In genomic region chr12:12376636-12377448, GRCh38 we compare ENCODE assay signal across 8 cellular contexts. TPM values are rescaled to one million over a fixed set of nuclear protein-coding genes. Genes with fewer than 3 reads are reported as not detected.
DNase-seq lines count a peak whose midpoint lies in the region; ATAC-seq and TF ChIP-seq lines count a peak whose summit lies in the region.

No MANE protein-coding gene starts in this region.

- no peaks in the 10 kb centered on the region for H3K27me3 Mint-ChIP-seq in activated CD8-positive, alpha-beta memory T cell treated with anti-CD3 and anti-CD28 coated beads, Interleukin-2, amount 10 ng/mL, durations not matched to agents 7 days and 5 days

- H3K4me1 ChIP-seq in foreskin keratinocyte (no peaks in the 10 kb centered on the region), ovary (ENCODE audit: insufficient read depth) (peaks cover 6% of the 10 kb centered on the region)

- ATAC-seq in activated CD8-positive, alpha-beta memory T cell treated with anti-CD3 and anti-CD28 coated beads, Interleukin-2, amount 10 ng/mL, durations not matched to agents 7 days and 5 days: peak; percentile 56
- ATAC-seq in HG03175 (IDR thresholded peaks at IDR 0.05; ENCODE audit: unreplicated experiment) (peak; percentile 66), foreskin keratinocyte (peak; percentile 59)

- 75 to 80% (median 80%) methylated on average over 12 of the region's 12 CpGs for WGBS in ovary, 3 donors

- peak; percentile 41; the same call in 1 of the 2 replicates for TF ChIP-seq CTCF in WERI-Rb-1 (IDR thresholded peaks at IDR 0.05; ENCODE audit: low read depth, low read length)
- TF ChIP-seq CTCF in foreskin keratinocyte (conservative IDR thresholded peaks at IDR 0.05): peak; percentile 96
- peak; percentile 72 to 87 (median 75) for TF ChIP-seq CTCF in ovary (IDR thresholded peaks at IDR 0.05)

- DNase-seq in activated CD8-positive, alpha-beta memory T cell treated with anti-CD3 and anti-CD28 coated beads, Interleukin-2, amount 10 ng/mL, durations not matched to agents 7 days and 5 days: peak; percentile 51
- DNase-seq in activated CD8-positive, alpha-beta memory T cell treated with anti-CD3 and anti-CD28 coated beads, Interleukin-2, amount 50 U/mL, for 48 hours: no peak
- peak; percentile 79 for DNase-seq in NCI-H2227 (lab: John Stamatoyannopoulos, UW; ENCODE audit: unreplicated experiment)
- DNase-seq in WERI-Rb-1: no peak
- DNase-seq in foreskin keratinocyte: peak in 1 of 2 donors; percentile 65
- peak in 1 of 5 donors; percentile 39 for DNase-seq in ovary
- no peak for DNase-seq in GM19240 (ENCODE audit: insufficient read length, low spot score)

- H3K36me3 Mint-ChIP-seq in activated CD8-positive, alpha-beta memory T cell treated with anti-CD3 and anti-CD28 coated beads, Interleukin-2, amount 10 ng/mL, durations not matched to agents 7 days and 5 days: peaks cover 43% of the 10 kb centered on the region

- no peaks in the 10 kb centered on the region for H3K9me3 ChIP-seq in WERI-Rb-1 (ENCODE audit: severe bottlenecking)
- H3K9me3 ChIP-seq in ovary: no peaks in the 10 kb centered on the region

- H3K27ac ChIP-seq in WERI-Rb-1 (no peak overlapping the region), foreskin keratinocyte (no peak overlapping the region), ovary (no peak overlapping the region)

- no peak overlapping the region for H3K4me3 Mint-ChIP-seq in activated CD8-positive, alpha-beta memory T cell treated with anti-CD3 and anti-CD28 coated beads, Interleukin-2, amount 10 ng/mL, durations not matched to agents 7 days and 5 days

- H3K4me3 ChIP-seq in WERI-Rb-1 (ENCODE audit: low read depth, low read length) (no peak overlapping the region), ovary (no peak overlapping the region)

- TF ChIP-seq POLR2A in ovary (IDR thresholded peaks at IDR 0.05): no peak

- no peak for TF ChIP-seq EP300 in ovary (IDR thresholded peaks at IDR 0.05)

- H3K27ac Mint-ChIP-seq in activated CD8-positive, alpha-beta memory T cell treated with anti-CD3 and anti-CD28 coated beads, Interleukin-2, amount 10 ng/mL, durations not matched to agents 7 days and 5 days: peak overlapping the region; percentile 21

- peaks cover 50% of the 10 kb centered on the region for H3K4me1 Mint-ChIP-seq in activated CD8-positive, alpha-beta memory T cell treated with anti-CD3 and anti-CD28 coated beads, Interleukin-2, amount 10 ng/mL, durations not matched to agents 7 days and 5 days

- no peaks in the 10 kb centered on the region for H3K9me3 Mint-ChIP-seq in activated CD8-positive, alpha-beta memory T cell treated with anti-CD3 and anti-CD28 coated beads, Interleukin-2, amount 10 ng/mL, durations not matched to agents 7 days and 5 days (ENCODE audit: low read depth)

- intact Hi-C loops in ovary (cut with DNase I): loop anchor here (2.0 to 10.0 kb wide), 4 partner anchors 185 to 330 kb away; partner anchors contain the start of gene DUSP16 (in 4 of the 4)

- H3K36me3 ChIP-seq in WERI-Rb-1 (no peaks in the 10 kb centered on the region), ovary (no peaks in the 10 kb centered on the region)

- no peaks in the 10 kb centered on the region for H3K27me3 ChIP-seq in WERI-Rb-1 (ENCODE audit: insufficient read depth, low read depth, severe bottlenecking)
- H3K27me3 ChIP-seq in foreskin keratinocyte: no peaks in the 10 kb centered on the region
- H3K27me3 ChIP-seq in ovary: no peaks in the 10 kb centered on the region

- CTCF ChIA-PET in activated CD8-positive, alpha-beta memory T cell treated with anti-CD3 and anti-CD28 coated beads, Interleukin-2, amount 10 ng/mL, durations not matched to agents 7 days and 5 days (lab: Charles Lee): interaction anchor here (0.7 to 5.3 kb wide), 39 partner anchors 8 to 408 kb away, joined by 3 to 41 read pairs (median 5); partner anchors contain the start of genes BORCS5, CREBL2 and DUSP16

RNA-seq across cellular contexts. Expression of gene BORCS5, which starts 20.0 kb away (rescaled TPM):
- total RNA-seq in activated CD8-positive, alpha-beta memory T cell treated with anti-CD3 and anti-CD28 coated beads, Interleukin-2, amount 10 ng/mL, durations not matched to agents 7 days and 5 days: 10 to 100 TPM; 35.5 to 38.3 TPM
- total RNA-seq in foreskin keratinocyte (5.5 and 6.6 TPM in 2 replicates), ovary (10 to 100 TPM in 6 of 7 donors, 1 to 10 TPM in 1; 6.2 to 20.4 (median 11.6) TPM)
- polyA plus RNA-seq in foreskin keratinocyte (6.8 and 10.1 TPM in 2 replicates), ovary (1 to 10 TPM; 7.2 to 9.7 TPM)

RNA-seq across cellular contexts. Expression of gene MANSC1, which starts 26.8 kb away (rescaled TPM):
- total RNA-seq in activated CD8-positive, alpha-beta memory T cell treated with anti-CD3 and anti-CD28 coated beads, Interleukin-2, amount 10 ng/mL, durations not matched to agents 7 days and 5 days: under 1 TPM in 1 of 2 experiments, not detected in 1; 0.14 TPM
- 3.8 and 4.8 TPM in 2 replicates for total RNA-seq in foreskin keratinocyte
- polyA plus RNA-seq in foreskin keratinocyte: 2.5 and 3.0 TPM in 2 replicates
- total RNA-seq in ovary: 10 to 100 TPM in 5 of 7 donors, 1 to 10 TPM in 2; 5.0 to 19.6 (median 17.2) TPM
- polyA plus RNA-seq in ovary: 10 to 100 TPM; 13.3 to 33.3 TPM

Comparison
In these comparisons a context has a peak if more than half of its experiments do, and no peak if none do; other contexts are left out.
1. DNase-seq: peak in activated CD8-positive, alpha-beta memory T cell treated with anti-CD3 and anti-CD28 coated beads, Interleukin-2, amount 10 ng/mL, durations not matched to agents 7 days and 5 days (single experiment) and NCI-H2227 (single experiment); none in activated CD8-positive, alpha-beta memory T cell treated with anti-CD3 and anti-CD28 coated beads, Interleukin-2, amount 50 U/mL, for 48 hours (single experiment), WERI-Rb-1 (single experiment) and GM19240 (single experiment).
2. CTCF ChIP-seq: peak in every context shown above with its lines; median percentile 96 in foreskin keratinocyte; 75 in ovary; 41 in WERI-Rb-1.
3. Peak in every context shown above with its lines, with median percentiles within 50 percentile points of each other: ATAC-seq.